In genomic region chr2:118222643-118223486, GRCh38 we compare ENCODE assay signal across 10 cellular contexts.
DNase-seq lines count a peak whose midpoint lies in the region; ATAC-seq and TF ChIP-seq lines count a peak whose summit lies in the region.
"Had no signal": no experiment of that assay in that cellular context is flagged by ENCODE, and none has a peak within 500 bp of the region (broad histone marks: within the 10 kb centered on the region; RNA-seq: fewer than 3 reads in every experiment).

No MANE protein-coding gene starts in this region.

- H3K9me3 Mint-ChIP-seq in activated naive CD8-positive, alpha-beta T cell treated with anti-CD3 and anti-CD28 coated beads, Interleukin-2, amount 10 ng/mL, durations not matched to agents 7 days and 5 days: no peaks in the 10 kb centered on the region
- peaks cover 0 to 2% (median 0%) of the 10 kb centered on the region in 11 donors for H3K9me3 Mint-ChIP-seq in naive thymus-derived CD4-positive, alpha-beta T cell

- H3K27ac ChIP-seq in naive thymus-derived CD4-positive, alpha-beta T cell (ENCODE audit: low read depth, low read length): no peak overlapping the region
- H3K27ac ChIP-seq: HL-60, VCaP had no signal

- POLR2A ChIA-PET in activated naive CD8-positive, alpha-beta T cell treated with anti-CD3 and anti-CD28 coated beads, Interleukin-2, amount 10 ng/mL, durations not matched to agents 7 days and 5 days (lab: Charles Lee): interaction anchor here (1.4 kb wide), 1 partner anchor 633 kb away, joined by 3 read pairs; no protein-coding TSS in a partner anchor
- POLR2A ChIA-PET in naive thymus-derived CD4-positive, alpha-beta T cell (lab: Charles Lee): interaction anchor here (0.6 to 1.3 kb wide), 3 partner anchors 37 to 633 kb away, joined by 3 to 4 read pairs (median 3); no protein-coding TSS in a partner anchor

- H3K27me3 Mint-ChIP-seq in activated naive CD8-positive, alpha-beta T cell treated with anti-CD3 and anti-CD28 coated beads, Interleukin-2, amount 10 ng/mL, durations not matched to agents 7 days and 5 days: peaks cover 85% of the 10 kb centered on the region
- H3K27me3 Mint-ChIP-seq in naive thymus-derived CD4-positive, alpha-beta T cell: peaks cover 70 to 76% (median 75%) of the 10 kb centered on the region in 5 donors

- no peak for ATAC-seq in activated naive CD8-positive, alpha-beta T cell treated with anti-CD3 and anti-CD28 coated beads, Interleukin-2, amount 10 ng/mL, durations not matched to agents 7 days and 5 days (ENCODE audit: low read depth)
- ATAC-seq in naive thymus-derived CD4-positive, alpha-beta T cell: no peak
- ATAC-seq in HG02870 (IDR thresholded peaks at IDR 0.05; ENCODE audit: unreplicated experiment) (no peak), HG03457 (IDR thresholded peaks at IDR 0.05; ENCODE audit: unreplicated experiment) (no peak)

- H3K4me3 ChIP-seq in AG10803 (ENCODE audit: low read length) (peak overlapping the region; percentile 55), H7 (ENCODE audit: insufficient read depth, low read depth, low read length) (peak overlapping the region; percentile 51; the same call in 1 of the 2 replicates), HAP-1 (no peak overlapping the region)
- H3K4me3 ChIP-seq in naive thymus-derived CD4-positive, alpha-beta T cell (ENCODE audit: low read length): no peak overlapping the region

- peaks cover 8 to 13% of the 10 kb centered on the region in 2 donors for H3K4me1 ChIP-seq in naive thymus-derived CD4-positive, alpha-beta T cell (ENCODE audit: control insufficient read depth in 2 of 2, insufficient read depth in 2 of 2, low read length in 2 of 2)
- peaks cover 12% of the 10 kb centered on the region for H3K4me1 ChIP-seq in HAP-1

- H3K4me1 Mint-ChIP-seq in activated naive CD8-positive, alpha-beta T cell treated with anti-CD3 and anti-CD28 coated beads, Interleukin-2, amount 10 ng/mL, durations not matched to agents 7 days and 5 days: peaks cover 13% of the 10 kb centered on the region
- H3K4me1 Mint-ChIP-seq in naive thymus-derived CD4-positive, alpha-beta T cell: peaks cover 12 to 34% (median 24%) of the 10 kb centered on the region in 7 donors

- intact Hi-C loops in naive thymus-derived CD4-positive, alpha-beta T cell (cut with micrococcal nuclease): loop anchor here (1.0 to 10.0 kb wide), 9 partner anchors 37 to 1254 kb away; partner anchors contain the start of genes C2orf76 (in 1 of the 2) and DBI (in 1 of the 2)

- peak overlapping the region; percentile 84 for H3K4me3 Mint-ChIP-seq in activated naive CD8-positive, alpha-beta T cell treated with anti-CD3 and anti-CD28 coated beads, Interleukin-2, amount 10 ng/mL, durations not matched to agents 7 days and 5 days
- peak overlapping the region; percentile 85 to 93 (median 90) for H3K4me3 Mint-ChIP-seq in naive thymus-derived CD4-positive, alpha-beta T cell

- in situ Hi-C loops in HAP-1 (cut with MboI; ENCODE audit: low sequenced_read_pairs): no loop called here

- peaks cover 23% of the 10 kb centered on the region for H3K27me3 ChIP-seq in H7 (ENCODE audit: control insufficient read depth, insufficient read depth, low read length)
- peaks cover 10 to 39% of the 10 kb centered on the region in 2 donors for H3K27me3 ChIP-seq in naive thymus-derived CD4-positive, alpha-beta T cell (ENCODE audit: control insufficient read depth in 2 of 2, insufficient read depth in 2 of 2, low read length in 2 of 2)
- peaks cover 2% of the 10 kb centered on the region for H3K27me3 ChIP-seq in HAP-1 (ENCODE audit: low read depth)

- no peaks in the 10 kb centered on the region for H3K36me3 ChIP-seq in H7 (replicated peaks; ENCODE audit: control insufficient read depth, insufficient read depth, low read length)
- H3K36me3 ChIP-seq in naive thymus-derived CD4-positive, alpha-beta T cell (ENCODE audit: control insufficient read depth in 2 of 3, insufficient read depth in 3 of 3, low read length in 3 of 3): no peaks in the 10 kb centered on the region
- no peaks in the 10 kb centered on the region for H3K36me3 ChIP-seq in HAP-1 (replicated peaks)

- no peak for TF ChIP-seq CTCF in AG10803 (conservative IDR thresholded peaks at IDR 0.05; ENCODE audit: low read length)

- H3K36me3 Mint-ChIP-seq in activated naive CD8-positive, alpha-beta T cell treated with anti-CD3 and anti-CD28 coated beads, Interleukin-2, amount 10 ng/mL, durations not matched to agents 7 days and 5 days: no peaks in the 10 kb centered on the region
- H3K36me3 Mint-ChIP-seq in naive thymus-derived CD4-positive, alpha-beta T cell: peaks cover 0 to 5% (median 0%) of the 10 kb centered on the region in 5 donors

- CTCF ChIA-PET in naive thymus-derived CD4-positive, alpha-beta T cell (lab: Charles Lee): interaction anchor here (0.7 to 2.7 kb wide), 8 partner anchors 14 to 633 kb away, joined by 3 to 24 read pairs (median 4); partner anchors contain the start of gene CCDC93

- no peaks in the 10 kb centered on the region for H3K9me3 ChIP-seq in naive thymus-derived CD4-positive, alpha-beta T cell (ENCODE audit: control insufficient read depth in 2 of 3, low read length in 3 of 3)
- no peaks in the 10 kb centered on the region for H3K9me3 ChIP-seq in HAP-1

- DNase-seq in AG10803 (ENCODE audit: low read depth) (no peak), H7 (no peak), COLO668 (lab: John Stamatoyannopoulos, UW; ENCODE audit: unreplicated experiment) (no peak), HAP-1 (ENCODE audit: low spot score in 2 of 2) (no peak)
- DNase-seq in activated naive CD8-positive, alpha-beta T cell treated with anti-CD3 and anti-CD28 coated beads, Interleukin-2, amount 10 ng/mL, durations not matched to agents 7 days and 5 days: no peak
- no peak for DNase-seq in naive thymus-derived CD4-positive, alpha-beta T cell

- H3K27ac Mint-ChIP-seq in activated naive CD8-positive, alpha-beta T cell treated with anti-CD3 and anti-CD28 coated beads, Interleukin-2, amount 10 ng/mL, durations not matched to agents 7 days and 5 days: no peak overlapping the region
- peak overlapping the region in 4 of 9 donors; percentile 39 to 92 (median 74) for H3K27ac Mint-ChIP-seq in naive thymus-derived CD4-positive, alpha-beta T cell

Comparison
In these comparisons a context has a peak if more than half of its experiments do, and no peak if none do; other contexts are left out.
1. H3K4me3 ChIP-seq: peak in AG10803 (single experiment) and H7 (single experiment); none in naive thymus-derived CD4-positive, alpha-beta T cell (single experiment) and HAP-1 (single experiment).